ENCODE assay signal across 8 cellular contexts in genomic region chr12:62799126-62799736, GRCh38.
DNase-seq lines count a peak whose midpoint lies in the region; ATAC-seq, FAIRE-seq and TF ChIP-seq lines count a peak whose summit lies in the region.

No MANE protein-coding gene starts in this region.

- FAIRE-seq in GM12878 (lab: Jason Lieb, UNC): peak; percentile 79

- H3K9me3 ChIP-seq in GM12878 (replicated peaks; ENCODE audit: control insufficient read depth, insufficient read depth, low read length): no peaks in the 10 kb centered on the region
- no peaks in the 10 kb centered on the region for H3K9me3 ChIP-seq in iPS DF 6.9 (ENCODE audit: control insufficient read depth, insufficient read depth, low read length)

- ATAC-seq in HG02610 (IDR thresholded peaks at IDR 0.05; ENCODE audit: unreplicated experiment) (peak; percentile 87), SK-N-SH treated with all-trans-retinoic acid at 6 μM for 48 hours (peak; percentile 97), GM12878 (peak; percentile 97)

- intact Hi-C loops in GM12878 (cut with micrococcal nuclease; ENCODE audit: unreplicated experiment): loop anchor here (1.0 kb wide), 2 partner anchors 218 to 361 kb away; no protein-coding TSS in a partner anchor

- no peak overlapping the region for H3K4me2 ChIP-seq in GM12878 (ENCODE audit: control insufficient read depth, insufficient read depth)

- 25% methylated on average over 2 of the region's 2 CpGs for WGBS in GM12878 (ENCODE audit: insufficient coverage, insufficient replicate concordance, low lambda C conversion rate, missing lambda C conversion rate)
- no CpG with 5 or more reads among the region's 2 CpGs for WGBS in iPS DF 6.9 (ENCODE audit: insufficient coverage, insufficient read length)

- H3K36me3 ChIP-seq in GM12878 (ENCODE audit: control insufficient read depth in 2 of 2, insufficient read depth in 2 of 2, low read length in 1 of 2) (no peaks in the 10 kb centered on the region), iPS DF 6.9 (ENCODE audit: control insufficient read depth, insufficient read depth, low read length) (no peaks in the 10 kb centered on the region)

- TF ChIP-seq RAD21 in GM12878 (IDR thresholded peaks at IDR 0.05; ENCODE audit: insufficient read depth, low read depth, low read length): peak; percentile 97

- no peak for TF ChIP-seq EP300 in GM12878 (IDR thresholded peaks at IDR 0.05; ENCODE audit: borderline replicate concordance in 1 of 2, control insufficient read depth in 1 of 2, low read depth in 2 of 2, low read length in 2 of 2)

- no peaks in the 10 kb centered on the region; the same call in 1 of the 2 replicates for H3K4me1 ChIP-seq in GM12878 (ENCODE audit: control insufficient read depth, insufficient read depth, low read length)
- H3K4me1 ChIP-seq in iPS DF 6.9 (ENCODE audit: control insufficient read depth, insufficient read depth, low read length): no peaks in the 10 kb centered on the region

- TF ChIP-seq CTCF in GM12875 (IDR thresholded peaks at IDR 0.05; ENCODE audit: borderline replicate concordance, insufficient read depth, low read depth, low read length): peak; percentile 85
- TF ChIP-seq CTCF in GM12878 (IDR thresholded peaks at IDR 0.05 in 2 of 3, conservative IDR thresholded peaks at IDR 0.05 in 1 of 3; ENCODE audit: control insufficient read depth in 2 of 3, extremely low read depth in 1 of 3, insufficient read depth in 1 of 3, low read depth in 3 of 3, low read length in 3 of 3): peak; percentile 94 to 98 (median 96); a peak in 5 of 6 replicates

- CTCF ChIA-PET in GM12878 (lab: Yijun Ruan, JAX): interaction anchor here (0.5 to 8.9 kb wide), 26 partner anchors 13 to 443 kb away, joined by 3 to 314 read pairs (median 4); partner anchors contain the start of gene MON2

- no peaks in the 10 kb centered on the region for H4K20me1 ChIP-seq in GM12878 (ENCODE audit: control insufficient read depth, insufficient read depth)

- POLR2A ChIA-PET in GM12878 (lab: Charles Lee): no interaction called here

- no peak for TF ChIP-seq POLR2A in GM12878 (IDR thresholded peaks at IDR 0.05; ENCODE audit: low read depth, low read length)

- H3K9ac ChIP-seq in GM12878 (ENCODE audit: control insufficient read depth, insufficient read depth, low read length): no peak overlapping the region

- H3K27me3 ChIP-seq in GM12878 (replicated peaks in 1 of 2; ENCODE audit: control insufficient read depth in 2 of 2, insufficient read depth in 2 of 2, low read length in 1 of 2) (no peaks in the 10 kb centered on the region), iPS DF 6.9 (ENCODE audit: control insufficient read depth, insufficient read depth, low read length) (no peaks in the 10 kb centered on the region)

- no peak overlapping the region for H2AFZ ChIP-seq in GM12878 (ENCODE audit: control insufficient read depth, low read depth, low read length)

- no TSS peak for BruUV-seq in GM12878 (replicated peaks; lab: Mats Ljungman, UMichigan)

- in situ Hi-C loops in GM12878 (cut with MboI): no loop called here

- RAD21 ChIA-PET in GM12878 (lab: Charles Lee; ENCODE audit: unreplicated experiment): interaction anchor here (1.0 to 8.2 kb wide), 14 partner anchors 9 to 423 kb away, joined by 3 to 118 read pairs (median 5); no protein-coding TSS in a partner anchor

- SMC1A ChIA-PET in GM12878 (lab: Charles Lee; ENCODE audit: uncharacterized antibody, unreplicated experiment): interaction anchor here (0.6 to 14.5 kb wide), 19 partner anchors 11 to 615 kb away, joined by 3 to 256 read pairs (median 4); no protein-coding TSS in a partner anchor

- H3K27ac ChIP-seq in GM12878 (ENCODE audit: control insufficient read depth, insufficient read depth): no peak overlapping the region
- H3K27ac ChIP-seq in iPS DF 6.9 (ENCODE audit: low read length): no peak overlapping the region

- H3K4me3 ChIP-seq in GM12875 (ENCODE audit: low read depth, low read length) (no peak overlapping the region), GM12878 (no peak overlapping the region), iPS DF 6.9 (ENCODE audit: low read length) (no peak overlapping the region)

- DNase-seq in A172 (ENCODE audit: low spot score) (peak; percentile 63), NAMALWA (ENCODE audit: low spot score) (peak; percentile 86), GM12878 (ENCODE audit: low read depth, low spot score) (no peak), iPS DF 6.9 (ENCODE audit: low read depth, low spot score) (peak; percentile 90)
- DNase-seq in stimulated activated CD4-positive, alpha-beta T cell treated with anti-CD3 and anti-CD28 coated beads, Interleukin-2, amount 100 ng/mL, for 24 hours: peak; percentile 37 to 64

- no peaks in the 10 kb centered on the region for H3K79me2 ChIP-seq in GM12878 (ENCODE audit: control insufficient read depth, insufficient read depth, low read length)

TF ChIP-seq in SK-N-SH treated with all-trans-retinoic acid at 6 μM for 48 hours, 23 proteins besides CTCF, POLR2A, EP300 and RAD21 (continues in another document):
- TF ChIP-seq CSRNP3 (CRISPR knock-in tag; IDR thresholded peaks at IDR 0.05): no peak
- TF ChIP-seq, protein P1, sequence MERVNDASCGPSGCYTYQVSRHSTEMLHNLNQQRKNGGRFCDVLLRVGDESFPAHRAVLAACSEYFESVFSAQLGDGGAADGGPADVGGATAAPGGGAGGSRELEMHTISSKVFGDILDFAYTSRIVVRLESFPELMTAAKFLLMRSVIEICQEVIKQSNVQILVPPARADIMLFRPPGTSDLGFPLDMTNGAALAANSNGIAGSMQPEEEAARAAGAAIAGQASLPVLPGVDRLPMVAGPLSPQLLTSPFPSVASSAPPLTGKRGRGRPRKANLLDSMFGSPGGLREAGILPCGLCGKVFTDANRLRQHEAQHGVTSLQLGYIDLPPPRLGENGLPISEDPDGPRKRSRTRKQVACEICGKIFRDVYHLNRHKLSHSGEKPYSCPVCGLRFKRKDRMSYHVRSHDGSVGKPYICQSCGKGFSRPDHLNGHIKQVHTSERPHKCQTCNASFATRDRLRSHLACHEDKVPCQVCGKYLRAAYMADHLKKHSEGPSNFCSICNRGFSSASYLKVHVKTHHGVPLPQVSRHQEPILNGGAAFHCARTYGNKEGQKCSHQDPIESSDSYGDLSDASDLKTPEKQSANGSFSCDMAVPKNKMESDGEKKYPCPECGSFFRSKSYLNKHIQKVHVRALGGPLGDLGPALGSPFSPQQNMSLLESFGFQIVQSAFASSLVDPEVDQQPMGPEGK (CRISPR knock-in tag; IDR thresholded peaks at IDR 0.05; ENCODE audit: borderline replicate concordance): no peak
- TF ChIP-seq SNAI2 (CRISPR knock-in tag; IDR thresholded peaks at IDR 0.05): no peak
- no peak for TF ChIP-seq ZC3H10 (CRISPR knock-in tag; IDR thresholded peaks at IDR 0.05)
- no peak for TF ChIP-seq ARNTL (CRISPR knock-in tag; IDR thresholded peaks at IDR 0.05; ENCODE audit: borderline replicate concordance, low read depth)
- TF ChIP-seq CSDC2 (CRISPR knock-in tag; IDR thresholded peaks at IDR 0.05): no peak
- no peak for TF ChIP-seq TOX (CRISPR knock-in tag; IDR thresholded peaks at IDR 0.05; ENCODE audit: borderline replicate concordance)

TF ChIP-seq in GM12878, 131 proteins besides CTCF, POLR2A, EP300 and RAD21:
- TF ChIP-seq PAX8 (IDR thresholded peaks at IDR 0.05) (no peak), PKNOX1 (IDR thresholded peaks at IDR 0.05) (no peak), POLR2AphosphoS5 (IDR thresholded peaks at IDR 0.05; ENCODE audit: low read length) (no peak), ZNF24 (IDR thresholded peaks at IDR 0.05) (0 out of 2 replicates have a peak, but pooled peaks have one; percentile 9), SMC3 (IDR thresholded peaks at IDR 0.05; ENCODE audit: borderline replicate concordance, low read length) (peak; percentile 80; the same call in 1 of the 2 replicates), DPF2 (IDR thresholded peaks at IDR 0.05) (no peak), TCF3 (IDR thresholded peaks at IDR 0.05; ENCODE audit: borderline replicate concordance, insufficient read depth, low read depth, low read length) (no peak), YY1 (IDR thresholded peaks at IDR 0.05; ENCODE audit: low read depth, low read length) (peak; percentile 83), RFX5 (IDR thresholded peaks at IDR 0.05; ENCODE audit: low read depth, low read length) (no peak)
- TF ChIP-seq, protein P2, sequence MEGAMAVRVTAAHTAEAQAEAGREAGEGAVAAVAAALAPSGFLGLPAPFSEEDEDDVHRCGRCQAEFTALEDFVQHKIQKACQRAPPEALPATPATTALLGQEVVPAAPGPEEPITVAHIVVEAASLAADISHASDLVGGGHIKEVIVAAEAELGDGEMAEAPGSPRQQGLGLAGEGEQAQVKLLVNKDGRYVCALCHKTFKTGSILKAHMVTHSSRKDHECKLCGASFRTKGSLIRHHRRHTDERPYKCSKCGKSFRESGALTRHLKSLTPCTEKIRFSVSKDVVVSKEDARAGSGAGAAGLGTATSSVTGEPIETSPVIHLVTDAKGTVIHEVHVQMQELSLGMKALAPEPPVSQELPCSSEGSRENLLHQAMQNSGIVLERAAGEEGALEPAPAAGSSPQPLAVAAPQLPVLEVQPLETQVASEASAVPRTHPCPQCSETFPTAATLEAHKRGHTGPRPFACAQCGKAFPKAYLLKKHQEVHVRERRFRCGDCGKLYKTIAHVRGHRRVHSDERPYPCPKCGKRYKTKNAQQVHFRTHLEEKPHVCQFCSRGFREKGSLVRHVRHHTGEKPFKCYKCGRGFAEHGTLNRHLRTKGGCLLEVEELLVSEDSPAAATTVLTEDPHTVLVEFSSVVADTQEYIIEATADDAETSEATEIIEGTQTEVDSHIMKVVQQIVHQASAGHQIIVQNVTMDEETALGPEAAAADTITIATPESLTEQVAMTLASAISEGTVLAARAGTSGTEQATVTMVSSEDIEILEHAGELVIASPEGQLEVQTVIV (IDR thresholded peaks at IDR 0.05; ENCODE audit: borderline replicate concordance, partially characterized antibody): no peak
